17 cellular contexts compared by ENCODE assay signal in genomic region chr20:54203281-54203680, GRCh38. TPM values are rescaled to one million over a fixed set of nuclear protein-coding genes. Genes with fewer than 3 reads are reported as not detected.
A peak's percentile ranks its signal among the peaks of the same experiment; 100 is the strongest.
DNase-seq lines count a peak whose midpoint lies in the region; ATAC-seq, FAIRE-seq and TF ChIP-seq lines count a peak whose summit lies in the region.
"Had no signal": no experiment of that assay in that cellular context is flagged by ENCODE, and none has a peak within 500 bp of the region (broad histone marks: within the 10 kb centered on the region; RNA-seq: fewer than 3 reads in every experiment).

No MANE protein-coding gene starts in this region.

- no peak for TF ChIP-seq EP300 in GM12878 (IDR thresholded peaks at IDR 0.05; ENCODE audit: borderline replicate concordance in 1 of 2, control insufficient read depth in 1 of 2, low read depth in 2 of 2, low read length in 2 of 2)

- peaks cover 9% of the 10 kb centered on the region for H3K4me1 ChIP-seq in GM12878 (ENCODE audit: control insufficient read depth, insufficient read depth, low read length)
- peaks cover 12 to 13% of the 10 kb centered on the region in 2 donors for H3K4me1 ChIP-seq in mucosa of rectum (ENCODE audit: control insufficient read depth in 2 of 2, insufficient read depth in 2 of 2, low read length in 2 of 2)
- H3K4me1 ChIP-seq: HAP-1 had no signal

- TF ChIP-seq RAD21 in GM12878 (IDR thresholded peaks at IDR 0.05; ENCODE audit: insufficient read depth, low read depth, low read length) = no peak

- H2AFZ ChIP-seq in GM12878 (ENCODE audit: control insufficient read depth, low read depth, low read length) = no peak overlapping the region

- no TSS peak for BruUV-seq in GM12878 (replicated peaks; lab: Mats Ljungman, UMichigan)

- no peaks in the 10 kb centered on the region for H3K36me3 ChIP-seq in GM12878 (ENCODE audit: control insufficient read depth in 2 of 2, insufficient read depth in 2 of 2, low read length in 1 of 2)
- H3K36me3 ChIP-seq in mucosa of rectum (ENCODE audit: control insufficient read depth in 2 of 2, insufficient read depth in 2 of 2, low read length in 2 of 2) = no peaks in the 10 kb centered on the region
- H3K36me3 ChIP-seq in MG63 = 0 out of 2 replicates have a peak, but pooled peaks cover 1% of the 10 kb centered on the region
- H3K36me3 ChIP-seq: BLaER1 treated with 17β-estradiol and CSF1 and Interleukin-3, amounts not matched to agents 10 nM and 100 nM had no signal

- no peak for TF ChIP-seq POLR2A in GM12878 (IDR thresholded peaks at IDR 0.05; ENCODE audit: low read depth, low read length)

- ATAC-seq in GM12878 = no peak

- CTCF ChIA-PET in GM12878 (lab: Yijun Ruan, JAX) = interaction anchor here (2.6 to 7.5 kb wide), 2 partner anchors 10 to 109 kb away, joined by 12 to 153 read pairs; no protein-coding TSS in a partner anchor

- no peak overlapping the region for H3K4me2 ChIP-seq in GM12878 (ENCODE audit: control insufficient read depth, insufficient read depth)

- H3K9ac ChIP-seq in GM12878 (ENCODE audit: control insufficient read depth, insufficient read depth, low read length) (no peak overlapping the region), mucosa of rectum (ENCODE audit: low read depth in 1 of 2, low read length in 2 of 2) (no peak overlapping the region)
- H3K9ac ChIP-seq: BLaER1 treated with 17β-estradiol and CSF1 and Interleukin-3, amounts not matched to agents 10 nM and 100 nM had no signal

- in situ Hi-C loops in GM12878 (cut with MboI) = loop anchor here (10.0 kb wide), 1 partner anchor 628 kb away; no protein-coding TSS in a partner anchor

- FAIRE-seq in GM12878 (lab: Jason Lieb, UNC) = no peak
- FAIRE-seq: GM12892, GM19239, H1 had no signal

- no peak for TF ChIP-seq CTCF in GM12878 (IDR thresholded peaks at IDR 0.05 in 2 of 3, conservative IDR thresholded peaks at IDR 0.05 in 1 of 3; ENCODE audit: control insufficient read depth in 2 of 3, extremely low read depth in 1 of 3, insufficient read depth in 1 of 3, low read depth in 3 of 3, low read length in 3 of 3)

- DNase-seq in NOMO-1 treated with DMSO at 0.1 percent for 48 hours (lab: John Stamatoyannopoulos, UW; ENCODE audit: unreplicated experiment) (peak; percentile 60), NOMO-1 treated with dmso at 0.1 percent for 144 hours (lab: John Stamatoyannopoulos, UW; ENCODE audit: unreplicated experiment) (no peak), MV-4-11 (lab: John Stamatoyannopoulos, UW) (peak; percentile 66), GM12878 (ENCODE audit: low read depth, low spot score) (no peak), AG20443 (ENCODE audit: low spot score) (no peak), MG63 (no peak), SK-N-DZ (ENCODE audit: low spot score) (no peak)
- DNase-seq: 8988T; CD4-positive, alpha-beta memory T cell; DMS79; IMR-90 had no signal

- no peak overlapping the region for H3K27ac ChIP-seq in GM12878 (ENCODE audit: control insufficient read depth, insufficient read depth)
- peak overlapping the region; percentile 39 to 63 for H3K27ac ChIP-seq in mucosa of rectum (ENCODE audit: low read depth in 2 of 2, low read length in 2 of 2)
- H3K27ac ChIP-seq: BLaER1 treated with 17β-estradiol and CSF1 and Interleukin-3, amounts not matched to agents 10 nM and 100 nM had no signal

- SMC1A ChIA-PET in GM12878 (lab: Charles Lee; ENCODE audit: uncharacterized antibody, unreplicated experiment) = no interaction called here

- H3K27me3 ChIP-seq in GM12878 (replicated peaks in 1 of 2; ENCODE audit: control insufficient read depth in 2 of 2, insufficient read depth in 2 of 2, low read length in 1 of 2) (no peaks in the 10 kb centered on the region), mucosa of rectum (ENCODE audit: control insufficient read depth in 2 of 2, insufficient read depth in 2 of 2, low read length in 2 of 2) (no peaks in the 10 kb centered on the region), MG63 (no peaks in the 10 kb centered on the region)
- H3K27me3 ChIP-seq: BLaER1 treated with 17β-estradiol and CSF1 and Interleukin-3, amounts not matched to agents 10 nM and 100 nM had no signal

- intact Hi-C loops in GM12878 (cut with micrococcal nuclease; ENCODE audit: unreplicated experiment) = no loop called here

- WGBS in GM12878 (ENCODE audit: insufficient coverage, insufficient replicate concordance, low lambda C conversion rate, missing lambda C conversion rate) = 50% methylated on average over 5 of the region's 5 CpGs

- H4K20me1 ChIP-seq in GM12878 (ENCODE audit: control insufficient read depth, insufficient read depth) = no peaks in the 10 kb centered on the region
- H4K20me1 ChIP-seq: BLaER1 treated with 17β-estradiol and CSF1 and Interleukin-3, amounts not matched to agents 10 nM and 100 nM had no signal

- RAD21 ChIA-PET in GM12878 (lab: Charles Lee; ENCODE audit: unreplicated experiment) = no interaction called here

- POLR2A ChIA-PET in GM12878 (lab: Charles Lee) = no interaction called here

- no peak overlapping the region for H3K4me3 ChIP-seq in GM12878
- H3K4me3 ChIP-seq in mucosa of rectum (ENCODE audit: low read length in 2 of 2) = peak overlapping the region in 1 of 2 donors; percentile 27
- no peak overlapping the region for H3K4me3 ChIP-seq in MG63
- H3K4me3 ChIP-seq: BLaER1 treated with 17β-estradiol and CSF1 and Interleukin-3, amounts not matched to agents 10 nM and 100 nM; HAP-1 had no signal

- peaks cover 6% of the 10 kb centered on the region for H3K79me2 ChIP-seq in GM12878 (ENCODE audit: control insufficient read depth, insufficient read depth, low read length)

- H3K9me3 ChIP-seq in GM12878 (replicated peaks; ENCODE audit: control insufficient read depth, insufficient read depth, low read length) (no peaks in the 10 kb centered on the region), mucosa of rectum (ENCODE audit: control insufficient read depth in 2 of 2, low read length in 2 of 2) (no peaks in the 10 kb centered on the region), MG63 (no peaks in the 10 kb centered on the region)
- H3K9me3 ChIP-seq: BLaER1 treated with 17β-estradiol and CSF1 and Interleukin-3, amounts not matched to agents 10 nM and 100 nM; HAP-1 had no signal

TF ChIP-seq in GM12878, 131 proteins besides CTCF, POLR2A, EP300 and RAD21 (continues in another document):
- no peak for TF ChIP-seq HDGF (IDR thresholded peaks at IDR 0.05)
- 0 out of 2 replicates have a peak, but pooled peaks have one; percentile 65 for TF ChIP-seq NFXL1 (IDR thresholded peaks at IDR 0.05; ENCODE audit: borderline replicate concordance)

RNA-seq across cellular contexts. Expression of gene PFDN4, which starts 4.6 kb away (rescaled TPM):
- total RNA-seq in GM12878 (2013; cell fraction: nucleolus; rRNA removed) = 6.5 and 8.4 TPM in 2 replicates
- total RNA-seq in GM12878 (2014; rRNA removed) (40.0 and 54.8 TPM in 2 replicates), GM12878 (2014; rRNA removed; fragmentation: Illumina TruSeq; extraction: Trizol) (88.4 and 94.5 TPM in 2 replicates), GM12878 (2021) (36.9 and 39.0 TPM in 2 replicates)
- 11.2 TPM for polyA plus RNA-seq in GM12878 (2011; ENCODE audit: low read depth)
- polyA plus RNA-seq in GM12878 (2011; rRNA removed) (60.8 and 128 TPM in 2 replicates), GM12878 (2014; fragmentation: Illumina TruSeq; extraction: Trizol) (136 and 201 TPM in 2 replicates), GM12878 (2014; fragmentation: Nextera tagmentation; extraction: Ambion mirVana) (100 to 1,000 TPM; 121 to 123 TPM), GM12878 (2014; rRNA removed) (51.0 and 76.6 TPM in 2 replicates), GM12878 (2016; fragmentation: Nextera tagmentation; extraction: Ambion mirVana) (10 to 100 TPM; 78.1 to 87.5 TPM)
- polyA plus RNA-seq in GM12878 (2011; cell fraction: cytosol; rRNA removed) = 16.6 and 21.9 TPM in 2 replicates
- 20.8 and 22.9 TPM in 2 replicates for polyA plus RNA-seq in GM12878 (2011; cell fraction: nucleus; rRNA removed)
- 58.4 and 77.9 TPM in 2 replicates for polyA plus RNA-seq in GM12878 (2012)
- 4.4 and 6.5 TPM in 2 replicates for polyA minus RNA-seq in GM12878 (2011; rRNA and poly(A)+ RNA removed)
- polyA minus RNA-seq in GM12878 (2011; cell fraction: cytosol; rRNA and poly(A)+ RNA removed) = 5.4 and 8.2 TPM in 2 replicates
- 0.97 and 2.9 TPM in 2 replicates for polyA minus RNA-seq in GM12878 (2011; cell fraction: nucleus; rRNA and poly(A)+ RNA removed)
- 188 and 339 TPM in 2 replicates for total RNA-seq in MG63 (2014; rRNA removed; shearing (Covaris generic); ENCODE audit: low replicate concordance)
- 271 and 365 TPM in 2 replicates for polyA plus RNA-seq in SK-N-DZ (2014; cell fraction: cytosol; rRNA removed)
- 293 and 588 TPM in 2 replicates for polyA plus RNA-seq in SK-N-DZ (2014; cell fraction: nucleus; rRNA removed)

RNA-seq across cellular contexts. Expression of gene CYP24A1, which starts 29.5 kb away (rescaled TPM):
- total RNA-seq in GM12878 (2013; cell fraction: nucleolus; rRNA removed) = not detected in 2 replicates
- total RNA-seq in GM12878 (2014; rRNA removed) (not detected in 2 replicates), GM12878 (2014; rRNA removed; fragmentation: Illumina TruSeq; extraction: Trizol) (not detected in 2 replicates), GM12878 (2021) (0.69 TPM in 1 of 2 replicates, not detected in the other)
- not detected for polyA plus RNA-seq in GM12878 (2011; ENCODE audit: low read depth)
- polyA plus RNA-seq in GM12878 (2011; rRNA removed) (not detected in 2 replicates), GM12878 (2014; fragmentation: Illumina TruSeq; extraction: Trizol) (not detected in 2 replicates), GM12878 (2014; fragmentation: Nextera tagmentation; extraction: Ambion mirVana) (not detected), GM12878 (2014; rRNA removed) (not detected in 2 replicates), GM12878 (2016; fragmentation: Nextera tagmentation; extraction: Ambion mirVana) (not detected)
- polyA plus RNA-seq in GM12878 (2011; cell fraction: cytosol; rRNA removed) = not detected in 2 replicates
- polyA plus RNA-seq in GM12878 (2011; cell fraction: nucleus; rRNA removed) = not detected in 2 replicates
- not detected in 2 replicates for polyA plus RNA-seq in GM12878 (2012)
- polyA minus RNA-seq in GM12878 (2011; rRNA and poly(A)+ RNA removed) = not detected in 2 replicates
- polyA minus RNA-seq in GM12878 (2011; cell fraction: cytosol; rRNA and poly(A)+ RNA removed) = not detected in 2 replicates
- polyA minus RNA-seq in GM12878 (2011; cell fraction: nucleus; rRNA and poly(A)+ RNA removed) = not detected in 2 replicates
- not detected in 2 replicates for total RNA-seq in MG63 (2014; rRNA removed; shearing (Covaris generic); ENCODE audit: low replicate concordance)
- not detected in 2 replicates for polyA plus RNA-seq in SK-N-DZ (2014; cell fraction: cytosol; rRNA removed)
- polyA plus RNA-seq in SK-N-DZ (2014; cell fraction: nucleus; rRNA removed) = not detected in 2 replicates
- total RNA-seq: H1, IMR-90 had no signal
- polyA plus RNA-seq: H1, IMR-90 had no signal

Comparison
In these comparisons a context has a peak if more than half of its experiments do, and no peak if none do; other contexts are left out.
1. DNase-seq: peak in NOMO-1 treated with DMSO at 0.1 percent for 48 hours (single experiment) and MV-4-11 (single experiment); none in NOMO-1 treated with dmso at 0.1 percent for 144 hours (single experiment), GM12878 (single experiment), AG20443 (single experiment), MG63 (single experiment) and SK-N-DZ (single experiment).